19 cellular contexts compared by ENCODE assay signal in the genomic region with DNA sequence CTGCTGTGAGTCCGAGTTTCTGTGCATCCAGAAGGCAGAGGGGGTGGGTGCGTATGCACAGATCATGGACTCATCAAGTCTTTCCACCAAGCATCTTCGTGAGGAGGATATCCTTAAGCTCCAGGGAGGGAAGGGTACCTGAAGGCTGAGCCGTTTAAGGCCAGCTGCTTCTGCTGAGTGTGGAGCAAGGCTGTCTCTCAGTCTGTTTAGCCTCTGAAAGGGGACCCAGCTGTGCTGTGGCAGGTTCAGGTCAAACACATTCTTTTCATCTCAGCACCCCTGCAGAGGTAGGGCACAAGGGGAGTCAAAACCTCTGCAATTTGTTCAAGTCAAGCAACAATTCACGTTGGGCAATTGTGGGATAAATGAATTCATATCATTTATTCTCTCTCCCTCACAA. TPM values are rescaled to one million over a fixed set of nuclear protein-coding genes. Genes with fewer than 3 reads are reported as not detected.
"Had no signal": no experiment of that assay in that cellular context is flagged by ENCODE, and none has a peak within 500 bp of the region (broad histone marks: within the 10 kb centered on the region; RNA-seq: fewer than 3 reads in every experiment).

No MANE protein-coding gene starts in this region.

- ATAC-seq: lower lobe of right lung; naive thymus-derived CD4-positive, alpha-beta T cell; sciatic nerve; stimulated activated memory B cell treated with anti-CD40 and anti-IgM and Interleukin-4, amounts not matched to agents 10 μg/mL and 1 μg/mL and 100 μg/mL, for 72 hours had no signal

- H3K4me3 Mint-ChIP-seq: immature natural killer cell; naive thymus-derived CD4-positive, alpha-beta T cell; stimulated activated memory B cell treated with anti-CD40 and anti-IgM and Interleukin-4, amounts not matched to agents 10 μg/mL and 1 μg/mL and 100 μg/mL, for 72 hours had no signal

- DNase-seq: activated naive CD4-positive, alpha-beta T cell treated with anti-CD3 and anti-CD28 coated beads, Interleukin-2, amount 50 U/mL, for 16 hours; activated T-cell treated with anti-CD3 and anti-CD28 coated beads, Interleukin-2, amount 50 U/mL, for 1 hour; adrenal gland; caudate nucleus; colonic mucosa; effector CD8-positive, alpha-beta T cell; immature natural killer cell; lower lobe of right lung; midbrain; naive thymus-derived CD4-positive, alpha-beta T cell; nucleus accumbens; spleen; stimulated activated CD4-positive, alpha-beta T cell treated with anti-CD3 and anti-CD28 coated beads, Interleukin-1b, Interleukin-23, amount 100 ng/mL, for 48 hours; transverse colon had no signal

- FAIRE-seq: frontal cortex had no signal

- H3K9me3 Mint-ChIP-seq: stimulated activated memory B cell treated with anti-CD40 and anti-IgM and Interleukin-4, amounts not matched to agents 10 μg/mL and 1 μg/mL and 100 μg/mL, for 72 hours had no signal

- H3K36me3 Mint-ChIP-seq: naive thymus-derived CD4-positive, alpha-beta T cell; stimulated activated memory B cell treated with anti-CD40 and anti-IgM and Interleukin-4, amounts not matched to agents 10 μg/mL and 1 μg/mL and 100 μg/mL, for 72 hours had no signal

- H3K4me1 Mint-ChIP-seq: immature natural killer cell had no signal

- H3K9me3 ChIP-seq: adrenal gland, colonic mucosa, lower lobe of right lung, prostate gland, spleen, transverse colon had no signal

- H3K4me1 ChIP-seq: colonic mucosa, prostate gland had no signal

- H3K4me3 ChIP-seq: adrenal gland, colonic mucosa, lower lobe of right lung, prostate gland, spleen, transverse colon had no signal

- H3K36me3 ChIP-seq: adrenal gland, colonic mucosa, lower lobe of right lung, prostate gland, spleen, transverse colon had no signal

- H3K27ac ChIP-seq: adrenal gland, colonic mucosa, lower lobe of right lung, prostate gland, spleen, transverse colon had no signal

- H3K27ac Mint-ChIP-seq: immature natural killer cell; naive thymus-derived CD4-positive, alpha-beta T cell; stimulated activated memory B cell treated with anti-CD40 and anti-IgM and Interleukin-4, amounts not matched to agents 10 μg/mL and 1 μg/mL and 100 μg/mL, for 72 hours had no signal

RNA-seq across cellular contexts. Expression of gene LAMP5, which starts 4.4 kb away (rescaled TPM):
- total RNA-seq: subcutaneous adipose tissue had no signal
- polyA plus RNA-seq: naive thymus-derived CD4-positive, alpha-beta T cell had no signal
